Comparison of ENCODE assay signal across 8 cellular contexts in genomic region chr14:100213587-100213955, GRCh38. TPM values are rescaled to one million over a fixed set of nuclear protein-coding genes. Genes with fewer than 3 reads are reported as not detected.
DNase-seq lines count a peak whose midpoint lies in the region; TF ChIP-seq lines count a peak whose summit lies in the region.

No MANE protein-coding gene starts in this region.

- peak overlapping the region; percentile 88 for H3K27ac Mint-ChIP-seq in MCF 10A (ENCODE audit: low read depth, unreplicated experiment)
- peak overlapping the region; percentile 85 for H3K27ac Mint-ChIP-seq in mesothelial cell of epicardium

- peaks cover 11% of the 10 kb centered on the region for H3K4me1 Mint-ChIP-seq in MCF 10A (ENCODE audit: insufficient read depth, unreplicated experiment)
- H3K4me1 Mint-ChIP-seq in mesothelial cell of epicardium: peaks cover 24% of the 10 kb centered on the region

- H3K27me3 Mint-ChIP-seq in MCF 10A (ENCODE audit: insufficient read depth, unreplicated experiment): no peaks in the 10 kb centered on the region
- no peaks in the 10 kb centered on the region for H3K27me3 Mint-ChIP-seq in mesothelial cell of epicardium (ENCODE audit: low read depth)

- no peaks in the 10 kb centered on the region for H3K27me3 ChIP-seq in vagina

- peak overlapping the region; percentile 61 for H3K4me3 Mint-ChIP-seq in MCF 10A (ENCODE audit: unreplicated experiment)
- H3K4me3 Mint-ChIP-seq in mesothelial cell of epicardium: peak overlapping the region; percentile 67

- H3K27ac ChIP-seq in vagina: peak overlapping the region; percentile 92

- no peak for TF ChIP-seq POLR2A in vagina (IDR thresholded peaks at IDR 0.05)

- peak; percentile 16 for DNase-seq in stimulated activated CD4-positive, alpha-beta T cell treated with anti-CD3 and anti-CD28 coated beads, Interleukin-15, amount 100 ng/mL, for 24 hours
- DNase-seq in stimulated activated CD4-positive, alpha-beta T cell treated with anti-CD3 and anti-CD28 coated beads, Interleukin-2, amount 100 ng/mL, for 48 hours: no peak
- DNase-seq in MCF 10A (ENCODE audit: unreplicated experiment) (no peak), mesothelial cell of epicardium (ENCODE audit: low spot score in 2 of 2, unreplicated experiment in 2 of 2) (no peak), vagina (ENCODE audit: extremely low spot score in 2 of 2) (no peak), HCEC 1CT (no peak), NCI-H1092 treated with DMSO at 0.1 percent for 48 hours (lab: John Stamatoyannopoulos, UW) (no peak), NCI-H510A treated with DMSO at 0.1 percent for 48 hours (lab: John Stamatoyannopoulos, UW) (no peak)

- POLR2A ChIA-PET in MCF 10A (lab: Yijun Ruan, JAX): interaction anchor here (0.7 to 3.4 kb wide), 8 partner anchors 8 to 203 kb away, joined by 3 to 46 read pairs (median 5); no protein-coding TSS in a partner anchor

- TF ChIP-seq CTCF in MCF 10A (IDR thresholded peaks at IDR 0.05; ENCODE audit: unreplicated experiment) (no peak), mesothelial cell of epicardium (IDR thresholded peaks at IDR 0.05; ENCODE audit: unreplicated experiment) (no peak), vagina (IDR thresholded peaks at IDR 0.05) (no peak)

- BruUV-seq in MCF 10A (replicated peaks; lab: Mats Ljungman, UMichigan): no TSS peak

- intact Hi-C loops in MCF 10A (cut with micrococcal nuclease): no loop called here
- intact Hi-C loops in vagina (cut with DNase I): no loop called here

- CTCF ChIA-PET in MCF 10A (lab: Yijun Ruan, JAX): no interaction called here

- peak overlapping the region; percentile 72 to 85 for H3K4me3 ChIP-seq in vagina

- no peaks in the 10 kb centered on the region for H3K9me3 ChIP-seq in vagina

- peaks cover 18% of the 10 kb centered on the region for H3K4me1 ChIP-seq in vagina

- H3K36me3 ChIP-seq in vagina: no peaks in the 10 kb centered on the region

- no peaks in the 10 kb centered on the region for H3K9me3 Mint-ChIP-seq in MCF 10A (ENCODE audit: unreplicated experiment)
- no peaks in the 10 kb centered on the region for H3K9me3 Mint-ChIP-seq in mesothelial cell of epicardium

- H3K36me3 Mint-ChIP-seq in MCF 10A (ENCODE audit: insufficient read depth, unreplicated experiment) (peaks cover 6% of the 10 kb centered on the region), mesothelial cell of epicardium (no peaks in the 10 kb centered on the region)

RNA-seq across cellular contexts. Expression of gene YY1, which starts 25.4 kb away (rescaled TPM):
- 66.7 and 73.3 TPM in 2 replicates for total RNA-seq in MCF 10A (2022)
- 89.0 to 94.5 TPM (median 91.9 TPM) in 3 replicates for total RNA-seq in mesothelial cell of epicardium
- 43.0 TPM for total RNA-seq in vagina

RNA-seq across cellular contexts. Expression of gene DEGS2, which starts 54.1 kb away (rescaled TPM):
- 0.07 and 0.39 TPM in 2 replicates for total RNA-seq in MCF 10A (2022)
- total RNA-seq in mesothelial cell of epicardium: 1.5 to 2.1 TPM (median 1.6 TPM) in 3 replicates
- total RNA-seq in vagina: 19.9 TPM
